Comparison of ENCODE assay signal across 2 cellular contexts in genomic region chr17:81502471-81503017, GRCh38.
A peak's percentile ranks its signal among the peaks of the same experiment; 100 is the strongest.
TF ChIP-seq lines count a peak whose summit lies in the region.

No MANE protein-coding gene starts in this region.

TF ChIP-seq in HEK293, 187 proteins besides CTCF, POLR2A, EP300 and RAD21:
- no peak for TF ChIP-seq ZNF324 (tag by site-specific recombination; IDR thresholded peaks at IDR 0.05)
- TF ChIP-seq GLIS1 (tag by site-specific recombination; IDR thresholded peaks at IDR 0.05), result 0 out of 2 replicates have a peak, but pooled peaks have one; percentile 15
- TF ChIP-seq PATZ1 (tag by site-specific recombination; IDR thresholded peaks at IDR 0.05), result no peak
- no peak for TF ChIP-seq ZNF404 (tag by site-specific recombination; IDR thresholded peaks at IDR 0.05)
- peak; percentile 81 for TF ChIP-seq ZIC2 (tag by site-specific recombination; IDR thresholded peaks at IDR 0.05)
- no peak for TF ChIP-seq ZBTB6 (tag by site-specific recombination; IDR thresholded peaks at IDR 0.05)
- no peak for TF ChIP-seq ZNF518A (tag by site-specific recombination; conservative IDR thresholded peaks at IDR 0.05; ENCODE audit: low read depth)
- 0 out of 2 replicates have a peak, but pooled peaks have one; percentile 13 for TF ChIP-seq ZNF600 (tag by site-specific recombination; IDR thresholded peaks at IDR 0.05)
- no peak for TF ChIP-seq ZNF426 (tag by site-specific recombination; IDR thresholded peaks at IDR 0.05)

TF ChIP-seq in GM12878, 131 proteins besides CTCF, POLR2A, EP300 and RAD21:
- TF ChIP-seq USF1 (IDR thresholded peaks at IDR 0.05; ENCODE audit: borderline replicate concordance, extremely low read length, insufficient read depth, low read depth, low read length) (peak; percentile 19), BHLHE40 (IDR thresholded peaks at IDR 0.05; ENCODE audit: borderline replicate concordance in 1 of 2, low read depth in 2 of 2, low read length in 1 of 2) (peak in 1 of 2 experiments; percentile 14; a peak in 1 of 4 replicates), IRF4 (IDR thresholded peaks at IDR 0.05; ENCODE audit: low read depth, low read length) (no peak)
TF ChIP-seq in GM12878: peak in this region for 2.
